ENCODE assay signal across 25 cellular contexts in the genomic region with DNA sequence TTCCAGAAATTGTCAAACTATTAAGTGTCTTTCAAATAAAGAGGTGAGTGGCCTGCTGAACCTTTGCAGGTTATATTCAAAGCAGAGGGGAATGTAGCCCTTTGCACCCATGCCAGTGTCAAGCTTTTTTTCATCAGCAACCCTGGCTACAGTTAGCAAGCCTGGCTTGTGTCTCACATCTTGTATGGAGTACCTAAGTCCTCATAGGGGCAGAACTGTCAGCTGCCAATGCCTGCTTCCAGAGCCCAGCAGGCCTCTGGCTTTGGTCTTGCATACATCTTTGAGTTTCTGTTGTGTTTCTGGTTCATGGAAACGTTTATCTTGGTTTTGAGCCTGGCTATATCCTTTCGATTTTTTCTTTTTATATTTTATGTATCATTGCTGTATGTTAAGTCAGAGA.
"Had no signal": no experiment of that assay in that cellular context is flagged by ENCODE, and none has a peak within 500 bp of the region (broad histone marks: within the 10 kb centered on the region; RNA-seq: fewer than 3 reads in every experiment).

No MANE protein-coding gene starts in this region.

- H3K9me3 Mint-ChIP-seq: effector memory CD8-positive, alpha-beta T cell had no signal

- H3K36me3 ChIP-seq: right lobe of liver, thoracic aorta, upper lobe of left lung had no signal

- H3K9me3 ChIP-seq: esophagus squamous epithelium, psoas muscle, right lobe of liver, thoracic aorta, upper lobe of left lung had no signal

- H3K4me3 Mint-ChIP-seq: effector memory CD8-positive, alpha-beta T cell; naive thymus-derived CD8-positive, alpha-beta T cell; nephron progenitor cell; stimulated activated naive B cell treated with anti-CD40 and anti-IgM and Interleukin-4, amounts not matched to agents 10 μg/mL and 1 μg/mL and 100 μg/mL, for 72 hours; stimulated activated naive CD8-positive, alpha-beta T cell treated with anti-CD3 and anti-CD28 coated beads, Interleukin-15, Interleukin-2, amounts not matched to agents 100 ng/mL and 50 ng/mL, for 24 hours had no signal

- H3K4me1 ChIP-seq: esophagus squamous epithelium, psoas muscle, right lobe of liver, tibial nerve, upper lobe of left lung had no signal

- H3K4me3 ChIP-seq: esophagus squamous epithelium, heart right ventricle, psoas muscle, right lobe of liver, thoracic aorta, tibial nerve, upper lobe of left lung had no signal

- H3K27ac Mint-ChIP-seq: effector memory CD8-positive, alpha-beta T cell; naive thymus-derived CD8-positive, alpha-beta T cell; nephron progenitor cell; stimulated activated naive B cell treated with anti-CD40 and anti-IgM and Interleukin-4, amounts not matched to agents 10 μg/mL and 1 μg/mL and 100 μg/mL, for 72 hours; stimulated activated naive CD8-positive, alpha-beta T cell treated with anti-CD3 and anti-CD28 coated beads, Interleukin-15, Interleukin-2, amounts not matched to agents 100 ng/mL and 50 ng/mL, for 24 hours had no signal

- H3K27me3 Mint-ChIP-seq: effector memory CD8-positive, alpha-beta T cell; naive thymus-derived CD8-positive, alpha-beta T cell; stimulated activated naive B cell treated with anti-CD40 and anti-IgM and Interleukin-4, amounts not matched to agents 10 μg/mL and 1 μg/mL and 100 μg/mL, for 72 hours; stimulated activated naive CD8-positive, alpha-beta T cell treated with anti-CD3 and anti-CD28 coated beads, Interleukin-15, Interleukin-2, amounts not matched to agents 100 ng/mL and 50 ng/mL, for 24 hours had no signal

- H3K4me1 Mint-ChIP-seq: naive thymus-derived CD8-positive, alpha-beta T cell; nephron progenitor cell; stimulated activated naive B cell treated with anti-CD40 and anti-IgM and Interleukin-4, amounts not matched to agents 10 μg/mL and 1 μg/mL and 100 μg/mL, for 72 hours had no signal

- H3K27ac ChIP-seq: esophagus squamous epithelium, psoas muscle, right lobe of liver, thoracic aorta, tibial nerve, upper lobe of left lung had no signal

- DNase-seq: cortex of kidney; effector memory CD8-positive, alpha-beta T cell; erythroblast; esophagus squamous epithelium; foreskin melanocyte; glutamatergic neuron; heart right ventricle; hippocampal formation; islet precursor cell; kidney glomerular epithelial cell; mammary epithelial cell; naive thymus-derived CD8-positive, alpha-beta T cell; nephron progenitor cell; nucleus accumbens; posterior cingulate gyrus; psoas muscle; right lobe of liver; small intestine; stimulated activated CD4-positive, alpha-beta T cell treated with anti-CD3 and anti-CD28 coated beads, Interleukin-15, amount 100 ng/mL, for 24 hours; stimulated activated CD4-positive, alpha-beta T cell treated with anti-CD3 and anti-CD28 coated beads, Interleukin-2, amount 100 ng/mL, for 48 hours; stimulated activated naive B cell treated with anti-CD40 and anti-IgM and Interleukin-4, amounts not matched to agents 10 μg/mL and 1 μg/mL and 100 μg/mL, for 72 hours; upper lobe of left lung had no signal

- H3K27me3 ChIP-seq: esophagus squamous epithelium, heart right ventricle, right lobe of liver, tibial nerve, upper lobe of left lung had no signal
